In genomic region chr11:76444384-76445121, GRCh38 we compare ENCODE assay signal across 1 cellular context.
TF ChIP-seq lines count a peak whose summit lies in the region.

TSS of gene EMSY (plus strand) at chr11:76445018. CDS start at chr11:76446939, 1,921 bp downstream.

TF ChIP-seq in HepG2, 621 proteins besides CTCF, POLR2A, EP300 and RAD21 (continued from another document and continues in another):
- TF ChIP-seq FOXP4 (CRISPR knock-in tag; IDR thresholded peaks at IDR 0.05) (no peak), ZNF343 (CRISPR knock-in tag; IDR thresholded peaks at IDR 0.05) (no peak), ZXDC (CRISPR knock-in tag; IDR thresholded peaks at IDR 0.05) (no peak), RFXANK (CRISPR knock-in tag; IDR thresholded peaks at IDR 0.05) (no peak), HNRNPLL (IDR thresholded peaks at IDR 0.05; ENCODE audit: low read depth, low read length, poor library complexity, severe bottlenecking) (peak; percentile 99), ZNF597 (CRISPR knock-in tag; IDR thresholded peaks at IDR 0.05) (no peak), ZNF446 (CRISPR knock-in tag; IDR thresholded peaks at IDR 0.05) (no peak), ZNF430 (CRISPR knock-in tag; IDR thresholded peaks at IDR 0.05) (0 out of 2 replicates have a peak, but pooled peaks have one; percentile 62), BCL6 (CRISPR knock-in tag; IDR thresholded peaks at IDR 0.05) (peak; percentile 24), ZNF160 (CRISPR knock-in tag; IDR thresholded peaks at IDR 0.05) (peak; percentile 57; the same call in 1 of the 2 replicates), MXD4 (CRISPR knock-in tag; IDR thresholded peaks at IDR 0.05) (peak; percentile 83), GTF3A (CRISPR knock-in tag; conservative IDR thresholded peaks at IDR 0.05) (no peak), RXRB (CRISPR knock-in tag; IDR thresholded peaks at IDR 0.05; ENCODE audit: borderline replicate concordance) (0 out of 2 replicates have a peak, but pooled peaks have one; percentile 23), ZBTB7A (CRISPR knock-in tag; IDR thresholded peaks at IDR 0.05) (no peak), KLF12 (CRISPR knock-in tag; IDR thresholded peaks at IDR 0.05; ENCODE audit: borderline replicate concordance) (peak; percentile 3; the same call in 1 of the 2 replicates), ZNF781 (CRISPR knock-in tag; IDR thresholded peaks at IDR 0.05; ENCODE audit: borderline replicate concordance, not compliant biosample characterization) (peak; percentile 41), ZNF432 (CRISPR knock-in tag; IDR thresholded peaks at IDR 0.05; ENCODE audit: borderline replicate concordance) (no peak), ZSCAN12 (CRISPR knock-in tag; IDR thresholded peaks at IDR 0.05) (no peak), ATAD3A (CRISPR knock-in tag; IDR thresholded peaks at IDR 0.05) (no peak), ZNF382 (CRISPR knock-in tag; IDR thresholded peaks at IDR 0.05; ENCODE audit: borderline replicate concordance) (no peak), TAF1 (CRISPR knock-in tag; IDR thresholded peaks at IDR 0.05) (peak; percentile 99), ZFP41 (CRISPR knock-in tag; IDR thresholded peaks at IDR 0.05; ENCODE audit: borderline replicate concordance) (no peak), ZBTB38 (CRISPR knock-in tag; IDR thresholded peaks at IDR 0.05) (peak; percentile 70), MAFK (conservative IDR thresholded peaks at IDR 0.05 in 1 of 2, IDR thresholded peaks at IDR 0.05 in 1 of 2; ENCODE audit: low read length in 2 of 2) (no peak), NFYC (CRISPR knock-in tag; IDR thresholded peaks at IDR 0.05) (peak; percentile 90), GPN1 (CRISPR knock-in tag; IDR thresholded peaks at IDR 0.05; ENCODE audit: borderline replicate concordance) (no peak), FLYWCH1 (CRISPR knock-in tag; IDR thresholded peaks at IDR 0.05) (no peak), ZSCAN25 (CRISPR knock-in tag; IDR thresholded peaks at IDR 0.05) (peak; percentile 30; the same call in 1 of the 2 replicates), NR2F6 (IDR thresholded peaks at IDR 0.05) (peak; percentile 48; the same call in 1 of the 2 replicates), NR2F6 (CRISPR knock-in tag; IDR thresholded peaks at IDR 0.05) (peak; percentile 59), NFE2L2 (IDR thresholded peaks at IDR 0.05; ENCODE audit: low read length) (no peak), MYPOP (CRISPR knock-in tag; IDR thresholded peaks at IDR 0.05) (no peak), TIGD3 (CRISPR knock-in tag; IDR thresholded peaks at IDR 0.05; ENCODE audit: borderline replicate concordance) (no peak), ZUFSP (CRISPR knock-in tag; IDR thresholded peaks at IDR 0.05; ENCODE audit: borderline replicate concordance) (no peak), SKI (IDR thresholded peaks at IDR 0.05; ENCODE audit: partially characterized antibody) (no peak), SETDB1 (CRISPR knock-in tag; IDR thresholded peaks at IDR 0.05; ENCODE audit: borderline replicate concordance) (no peak), ZC3H13 (CRISPR knock-in tag; IDR thresholded peaks at IDR 0.05) (peak; percentile 51; the same call in 1 of the 2 replicates), KLF11 (CRISPR knock-in tag; IDR thresholded peaks at IDR 0.05) (0 out of 2 replicates have a peak, but pooled peaks have one; percentile 80), ZNF766 (CRISPR knock-in tag; IDR thresholded peaks at IDR 0.05; ENCODE audit: borderline replicate concordance) (no peak), CHCHD3 (CRISPR knock-in tag; IDR thresholded peaks at IDR 0.05) (no peak), CSRNP1 (CRISPR knock-in tag; IDR thresholded peaks at IDR 0.05) (0 out of 2 replicates have a peak, but pooled peaks have one; percentile 18), IKZF4 (CRISPR knock-in tag; IDR thresholded peaks at IDR 0.05; ENCODE audit: borderline replicate concordance, low read depth, not compliant biosample characterization) (no peak), SIX4 (CRISPR knock-in tag; IDR thresholded peaks at IDR 0.05) (no peak; the same call in 1 of the 2 replicates), NFIC (IDR thresholded peaks at IDR 0.05; ENCODE audit: low read length) (no peak), PBX3 (CRISPR knock-in tag; IDR thresholded peaks at IDR 0.05; ENCODE audit: borderline replicate concordance) (no peak), ZNF331 (CRISPR knock-in tag; IDR thresholded peaks at IDR 0.05) (peak; percentile 55), ZNF552 (CRISPR knock-in tag; IDR thresholded peaks at IDR 0.05; ENCODE audit: borderline replicate concordance) (no peak), HNRNPK (IDR thresholded peaks at IDR 0.05; ENCODE audit: low read depth, low read length, poor library complexity, severe bottlenecking) (no peak), ZNF629 (CRISPR knock-in tag; conservative IDR thresholded peaks at IDR 0.05) (no peak), TOE1 (CRISPR knock-in tag; IDR thresholded peaks at IDR 0.05) (peak; percentile 26; the same call in 1 of the 2 replicates), TEAD3 (CRISPR knock-in tag; optimal IDR thresholded peaks at IDR 0.05; ENCODE audit: borderline replicate concordance) (peak; percentile 90), HHEX (CRISPR knock-in tag; IDR thresholded peaks at IDR 0.05) (no peak), TRIM22 (IDR thresholded peaks at IDR 0.05) (no peak), ZNF589 (CRISPR knock-in tag; conservative IDR thresholded peaks at IDR 0.05) (0 out of 2 replicates have a peak, but pooled peaks have one; percentile 39), KLF6 (CRISPR knock-in tag; IDR thresholded peaks at IDR 0.05) (peak; percentile 84; the same call in 1 of the 2 replicates), ZBTB37 (CRISPR knock-in tag; IDR thresholded peaks at IDR 0.05) (no peak), ZNF709 (CRISPR knock-in tag; IDR thresholded peaks at IDR 0.05) (peak; percentile 75; the same call in 1 of the 2 replicates), ELF4 (CRISPR knock-in tag; IDR thresholded peaks at IDR 0.05; ENCODE audit: borderline replicate concordance) (no peak)
